Comparison of ENCODE assay signal across 8 cellular contexts in the genomic region with DNA sequence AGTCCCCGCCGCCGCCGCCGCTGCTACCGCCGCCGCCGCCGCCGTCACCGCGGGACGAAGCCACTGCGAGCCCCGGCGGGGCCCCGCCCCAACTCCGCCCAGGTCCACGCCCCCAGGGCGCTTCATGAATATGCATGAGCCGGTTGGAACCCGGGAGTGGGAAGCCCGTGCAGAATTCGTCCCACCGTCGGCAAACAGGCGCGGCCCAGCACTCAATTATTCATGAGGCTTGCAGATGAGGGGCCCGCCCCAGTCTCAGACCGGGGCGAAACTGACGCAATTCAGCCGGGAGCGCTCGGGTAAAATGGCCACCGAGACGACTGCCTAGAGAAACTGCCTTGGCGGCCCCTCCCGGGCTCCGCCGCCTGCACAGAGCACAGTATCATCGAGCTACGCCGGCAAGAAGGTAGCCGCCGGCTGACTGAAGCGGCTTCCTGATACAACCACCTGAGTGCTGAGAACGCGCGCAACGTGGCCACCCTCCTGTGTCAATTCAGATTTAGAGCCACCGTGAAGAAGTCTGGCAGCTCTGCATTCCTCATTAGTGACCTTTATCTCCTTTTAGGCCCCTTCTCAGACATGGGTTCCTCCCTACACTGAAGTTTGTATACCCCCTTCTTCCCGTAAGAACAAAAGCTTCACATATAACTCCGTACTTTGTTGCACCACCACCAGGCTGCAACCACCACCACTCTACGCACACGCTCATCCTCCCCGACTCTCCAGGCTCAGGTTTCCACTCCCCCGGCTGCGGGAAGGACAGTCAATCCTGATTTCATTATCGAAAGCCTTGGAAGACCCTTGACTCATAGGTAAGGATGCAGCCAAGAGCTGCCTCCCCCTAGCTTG. TPM values are rescaled to one million over a fixed set of nuclear protein-coding genes. Genes with fewer than 3 reads are reported as not detected.
DNase-seq lines count a peak whose midpoint lies in the region; ATAC-seq and TF ChIP-seq lines count a peak whose summit lies in the region.

A gene with protein sequence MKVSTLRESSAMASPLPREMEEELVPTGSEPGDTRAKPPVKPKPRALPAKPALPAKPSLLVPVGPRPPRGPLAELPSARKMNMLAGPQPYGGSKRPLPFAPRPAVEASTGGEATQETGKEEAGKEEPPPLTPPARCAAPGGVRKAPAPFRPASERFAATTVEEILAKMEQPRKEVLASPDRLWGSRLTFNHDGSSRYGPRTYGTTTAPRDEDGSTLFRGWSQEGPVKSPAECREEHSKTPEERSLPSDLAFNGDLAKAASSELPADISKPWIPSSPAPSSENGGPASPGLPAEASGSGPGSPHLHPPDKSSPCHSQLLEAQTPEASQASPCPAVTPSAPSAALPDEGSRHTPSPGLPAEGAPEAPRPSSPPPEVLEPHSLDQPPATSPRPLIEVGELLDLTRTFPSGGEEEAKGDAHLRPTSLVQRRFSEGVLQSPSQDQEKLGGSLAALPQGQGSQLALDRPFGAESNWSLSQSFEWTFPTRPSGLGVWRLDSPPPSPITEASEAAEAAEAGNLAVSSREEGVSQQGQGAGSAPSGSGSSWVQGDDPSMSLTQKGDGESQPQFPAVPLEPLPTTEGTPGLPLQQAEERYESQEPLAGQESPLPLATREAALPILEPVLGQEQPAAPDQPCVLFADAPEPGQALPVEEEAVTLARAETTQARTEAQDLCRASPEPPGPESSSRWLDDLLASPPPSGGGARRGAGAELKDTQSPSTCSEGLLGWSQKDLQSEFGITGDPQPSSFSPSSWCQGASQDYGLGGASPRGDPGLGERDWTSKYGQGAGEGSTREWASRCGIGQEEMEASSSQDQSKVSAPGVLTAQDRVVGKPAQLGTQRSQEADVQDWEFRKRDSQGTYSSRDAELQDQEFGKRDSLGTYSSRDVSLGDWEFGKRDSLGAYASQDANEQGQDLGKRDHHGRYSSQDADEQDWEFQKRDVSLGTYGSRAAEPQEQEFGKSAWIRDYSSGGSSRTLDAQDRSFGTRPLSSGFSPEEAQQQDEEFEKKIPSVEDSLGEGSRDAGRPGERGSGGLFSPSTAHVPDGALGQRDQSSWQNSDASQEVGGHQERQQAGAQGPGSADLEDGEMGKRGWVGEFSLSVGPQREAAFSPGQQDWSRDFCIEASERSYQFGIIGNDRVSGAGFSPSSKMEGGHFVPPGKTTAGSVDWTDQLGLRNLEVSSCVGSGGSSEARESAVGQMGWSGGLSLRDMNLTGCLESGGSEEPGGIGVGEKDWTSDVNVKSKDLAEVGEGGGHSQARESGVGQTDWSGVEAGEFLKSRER (N-terminal part only) (minus strand): TSS at position 67 of the 849 bp plus-strand sequence. CDS start 3,067 bp downstream, outside the sequence.

- TF ChIP-seq CTCF in LNCaP clone FGC (IDR thresholded peaks at IDR 0.05; ENCODE audit: control insufficient read depth, extremely low read depth, insufficient read depth) (no peak), fibroblast of mammary gland (conservative IDR thresholded peaks at IDR 0.05; ENCODE audit: control insufficient read depth, insufficient read depth, low read depth, low read length) (no peak)

- H3K4me3 ChIP-seq in LNCaP clone FGC (ENCODE audit: low read depth, low read length) (peak within 1 kb of the TSS; percentile 89), fibroblast of mammary gland (ENCODE audit: control insufficient read depth, low read depth, low read length) (peak within 1 kb of the TSS; percentile 67)

- peak; percentile 97 for DNase-seq in EL
- peak; percentile 86 for DNase-seq in GOT3 (lab: John Stamatoyannopoulos, UW)
- DNase-seq in LNCaP clone FGC (ENCODE audit: low read depth), result peak; percentile 85
- peak; percentile 88 for DNase-seq in activated T-helper 9 cell treated with anti-CD3 and anti-CD28 coated beads, Interleukin-2, amount 50 U/mL, for 16 hours (ENCODE audit: low read depth)
- DNase-seq in fibroblast of mammary gland (ENCODE audit: low read depth), result peak; percentile 95
- peak; percentile 77 to 95 (median 86) for DNase-seq in naive thymus-derived CD8-positive, alpha-beta T cell
- peak; percentile 87 for DNase-seq in stimulated activated naive B cell treated with anti-CD40 and anti-IgM and Interleukin-4, amounts not matched to agents 10 μg/mL and 1 μg/mL and 100 μg/mL, for 72 hours

- TF ChIP-seq POLR2A in Raji (IDR thresholded peaks at IDR 0.05; ENCODE audit: insufficient read depth, low read depth, low read length), result peak; percentile 80

- H3K27ac Mint-ChIP-seq in naive thymus-derived CD8-positive, alpha-beta T cell, result peak within 1 kb of the TSS; percentile 95 to 100 (median 98)
- H3K27ac Mint-ChIP-seq in stimulated activated naive B cell treated with anti-CD40 and anti-IgM and Interleukin-4, amounts not matched to agents 10 μg/mL and 1 μg/mL and 100 μg/mL, for 72 hours, result peak within 1 kb of the TSS; percentile 98

- peaks cover 39 to 52% (median 43%) of the 10 kb centered on the region in 4 donors for H3K4me1 Mint-ChIP-seq in naive thymus-derived CD8-positive, alpha-beta T cell
- peaks cover 42 to 49% of the 10 kb centered on the region in 2 donors for H3K4me1 Mint-ChIP-seq in stimulated activated naive B cell treated with anti-CD40 and anti-IgM and Interleukin-4, amounts not matched to agents 10 μg/mL and 1 μg/mL and 100 μg/mL, for 72 hours

- H3K4me3 Mint-ChIP-seq in naive thymus-derived CD8-positive, alpha-beta T cell, result peak within 1 kb of the TSS; percentile 82 to 95 (median 93)
- H3K4me3 Mint-ChIP-seq in stimulated activated naive B cell treated with anti-CD40 and anti-IgM and Interleukin-4, amounts not matched to agents 10 μg/mL and 1 μg/mL and 100 μg/mL, for 72 hours, result peak within 1 kb of the TSS; percentile 90 to 91

- peak; percentile 88 to 90 for ATAC-seq in naive thymus-derived CD8-positive, alpha-beta T cell
- ATAC-seq in stimulated activated naive B cell treated with anti-CD40 and anti-IgM and Interleukin-4, amounts not matched to agents 10 μg/mL and 1 μg/mL and 100 μg/mL, for 72 hours (replicated peaks), result peak; percentile 90 to 91

- POLR2A ChIA-PET in naive thymus-derived CD8-positive, alpha-beta T cell (lab: Charles Lee), result interaction anchor here (0.8 to 4.8 kb wide), 7 partner anchors 9 to 417 kb away, joined by 3 to 96 read pairs (median 3); a partner anchor contains a TSS

- no peaks in the 10 kb centered on the region for H3K9me3 Mint-ChIP-seq in naive thymus-derived CD8-positive, alpha-beta T cell
- H3K9me3 Mint-ChIP-seq in stimulated activated naive B cell treated with anti-CD40 and anti-IgM and Interleukin-4, amounts not matched to agents 10 μg/mL and 1 μg/mL and 100 μg/mL, for 72 hours, result no peaks in the 10 kb centered on the region

- H3K27me3 Mint-ChIP-seq in naive thymus-derived CD8-positive, alpha-beta T cell, result no peaks in the 10 kb centered on the region
- H3K27me3 Mint-ChIP-seq in stimulated activated naive B cell treated with anti-CD40 and anti-IgM and Interleukin-4, amounts not matched to agents 10 μg/mL and 1 μg/mL and 100 μg/mL, for 72 hours, result no peaks in the 10 kb centered on the region

- peaks cover 0 to 40% (median 18%) of the 10 kb centered on the region in 3 donors for H3K36me3 Mint-ChIP-seq in naive thymus-derived CD8-positive, alpha-beta T cell
- H3K36me3 Mint-ChIP-seq in stimulated activated naive B cell treated with anti-CD40 and anti-IgM and Interleukin-4, amounts not matched to agents 10 μg/mL and 1 μg/mL and 100 μg/mL, for 72 hours, result peaks cover 34 to 48% of the 10 kb centered on the region in 2 donors

RNA-seq across cellular contexts. Expression of the gene that starts here (rescaled TPM):
- total RNA-seq in naive thymus-derived CD8-positive, alpha-beta T cell, result 10 to 100 TPM; 18.8 to 20.9 TPM
- 1 to 10 TPM in 2 of 3 donors, under 1 TPM in 1; 0.97 to 6.7 (median 2.5) TPM for polyA plus RNA-seq in naive thymus-derived CD8-positive, alpha-beta T cell

Comparison
In these comparisons a context has a peak if more than half of its experiments do, and no peak if none do; other contexts are left out.
1. Peak in every context shown above with its lines: DNase-seq, ATAC-seq and H3K4me3 ChIP-seq.